In genomic region chr7:74083117-74083876, GRCh38 we compare ENCODE assay signal across 8 cellular contexts. TPM values are rescaled to one million over a fixed set of nuclear protein-coding genes. Genes with fewer than 3 reads are reported as not detected.
DNase-seq lines count a peak whose midpoint lies in the region; ATAC-seq, FAIRE-seq and TF ChIP-seq lines count a peak whose summit lies in the region.

Gene LIMK1, plus strand, starts transcription at chr7:74083804. Its CDS starts 187 bp downstream, at chr7:74083991.

- TF ChIP-seq EP300 in A549 (IDR thresholded peaks at IDR 0.05), result no peak

- H3K27ac ChIP-seq in A549, result peak within 1 kb of the TSS; percentile 97 to 99

- POLR2A ChIA-PET in A549 (lab: Yijun Ruan, JAX), result interaction anchor here (0.9 to 1.5 kb wide), 2 partner anchors 11 to 91 kb away, joined by 7 to 8 read pairs; partner anchors contain the start of gene EIF4H

- H3K4me1 ChIP-seq in A549, result peaks cover 27% of the 10 kb centered on the region

- no peaks in the 10 kb centered on the region for H3K9me3 ChIP-seq in A549

- FAIRE-seq in A549 (lab: Jason Lieb, UNC), result no peak

- ATAC-seq in A549 (peak; percentile 59 to 69), GM18520 (IDR thresholded peaks at IDR 0.05; ENCODE audit: unreplicated experiment) (peak; percentile 68), HG03066 (IDR thresholded peaks at IDR 0.05; ENCODE audit: low read depth, unreplicated experiment) (peak; percentile 67)

- H3K36me3 ChIP-seq in kidney epithelial cell (ENCODE audit: control insufficient read depth, insufficient read depth, low read length), result peaks cover 3% of the 10 kb centered on the region

- TF ChIP-seq CTCF in A549 (IDR thresholded peaks at IDR 0.05) (no peak), kidney epithelial cell (IDR thresholded peaks at IDR 0.05; ENCODE audit: insufficient read depth, low read length, poor library complexity, severe bottlenecking) (no peak)

- DNase-seq in A549 (ENCODE audit: low read depth in 1 of 2, low spot score in 1 of 2) (peak; percentile 75 to 85), NCI-H226 (peak; percentile 51), cerebellum (ENCODE audit: low spot score) (peak; percentile 98), kidney epithelial cell (ENCODE audit: low read depth) (no peak)
- peak; percentile 73 for DNase-seq in activated CD4-positive, alpha-beta T cell treated with anti-CD3 and anti-CD28 coated beads for 1 hour
- DNase-seq in stimulated activated CD4-positive, alpha-beta T cell treated with anti-CD3 and anti-CD28 coated beads, Interleukin-15, amount 100 ng/mL, for 1 hour (ENCODE audit: low read depth in 1 of 2, low spot score in 1 of 2), result peak; percentile 75 to 76

- peak within 1 kb of the TSS; percentile 99 for H3K4me2 ChIP-seq in A549

- 81% methylated on average over 9 of the region's 71 CpGs for WGBS in A549 (ENCODE audit: missing lambda C conversion rate)

- H3K4me3 ChIP-seq in A549, result peak within 1 kb of the TSS; percentile 85
- H3K4me3 ChIP-seq in kidney epithelial cell (ENCODE audit: low read depth, low read length), result peak within 1 kb of the TSS; percentile 77

- no peaks in the 10 kb centered on the region for H3K27me3 ChIP-seq in kidney epithelial cell (ENCODE audit: control insufficient read depth, insufficient read depth, low read length)

- TF ChIP-seq POLR2A in A549 (IDR thresholded peaks at IDR 0.05; ENCODE audit: low read length), result peak; percentile 64

- CTCF ChIA-PET in A549 (lab: Yijun Ruan, JAX), result interaction anchor here (0.9 to 2.3 kb wide), 6 partner anchors 15 to 318 kb away, joined by 3 to 9 read pairs (median 3); no protein-coding TSS in a partner anchor

- no peak for TF ChIP-seq RAD21 in A549 (conservative IDR thresholded peaks at IDR 0.05 in 1 of 2, IDR thresholded peaks at IDR 0.05 in 1 of 2)

TF ChIP-seq in A549, 52 proteins besides CTCF, POLR2A, EP300 and RAD21:
- TF ChIP-seq, protein P1, sequence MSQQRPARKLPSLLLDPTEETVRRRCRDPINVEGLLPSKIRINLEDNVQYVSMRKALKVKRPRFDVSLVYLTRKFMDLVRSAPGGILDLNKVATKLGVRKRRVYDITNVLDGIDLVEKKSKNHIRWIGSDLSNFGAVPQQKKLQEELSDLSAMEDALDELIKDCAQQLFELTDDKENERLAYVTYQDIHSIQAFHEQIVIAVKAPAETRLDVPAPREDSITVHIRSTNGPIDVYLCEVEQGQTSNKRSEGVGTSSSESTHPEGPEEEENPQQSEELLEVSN (IDR thresholded peaks at IDR 0.05; ENCODE audit: borderline replicate concordance, low read depth), result peak; percentile 42; the same call in 1 of the 2 replicates
- TF ChIP-seq CHD2 (IDR thresholded peaks at IDR 0.05; ENCODE audit: low read length, partially characterized antibody), result no peak
- TF ChIP-seq KDM1A (IDR thresholded peaks at IDR 0.05; ENCODE audit: low read depth), result no peak
- TF ChIP-seq BCL3 (IDR thresholded peaks at IDR 0.05), result no peak

RNA-seq across cellular contexts. Expression of gene LIMK1, which starts in this region (rescaled TPM):
- polyA plus RNA-seq in A549 (2011; rRNA removed) (17.6 and 25.3 TPM in 2 replicates), A549 (2017; fragmentation: RNase III; extraction: RNeasy Plus Mini Kit Qiagen cat#74134 plus additional on column Dnase treatment) (28.9 to 31.8 TPM (median 28.9 TPM) in 3 replicates)
- polyA plus RNA-seq in A549 (2012; cell fraction: cytosol; rRNA removed), result 34.8 and 39.1 TPM in 2 replicates
- polyA plus RNA-seq in A549 (2012; cell fraction: nucleus; rRNA removed), result 63.4 and 82.0 TPM in 2 replicates
- 42.1 and 48.2 TPM in 2 replicates for polyA minus RNA-seq in A549 (2011; rRNA and poly(A)+ RNA removed)
- total RNA-seq in cerebellum (15.2 TPM), kidney epithelial cell (61.1 and 79.4 TPM in 2 replicates)
